Comparison of ENCODE assay signal across 24 cellular contexts in the genomic region with DNA sequence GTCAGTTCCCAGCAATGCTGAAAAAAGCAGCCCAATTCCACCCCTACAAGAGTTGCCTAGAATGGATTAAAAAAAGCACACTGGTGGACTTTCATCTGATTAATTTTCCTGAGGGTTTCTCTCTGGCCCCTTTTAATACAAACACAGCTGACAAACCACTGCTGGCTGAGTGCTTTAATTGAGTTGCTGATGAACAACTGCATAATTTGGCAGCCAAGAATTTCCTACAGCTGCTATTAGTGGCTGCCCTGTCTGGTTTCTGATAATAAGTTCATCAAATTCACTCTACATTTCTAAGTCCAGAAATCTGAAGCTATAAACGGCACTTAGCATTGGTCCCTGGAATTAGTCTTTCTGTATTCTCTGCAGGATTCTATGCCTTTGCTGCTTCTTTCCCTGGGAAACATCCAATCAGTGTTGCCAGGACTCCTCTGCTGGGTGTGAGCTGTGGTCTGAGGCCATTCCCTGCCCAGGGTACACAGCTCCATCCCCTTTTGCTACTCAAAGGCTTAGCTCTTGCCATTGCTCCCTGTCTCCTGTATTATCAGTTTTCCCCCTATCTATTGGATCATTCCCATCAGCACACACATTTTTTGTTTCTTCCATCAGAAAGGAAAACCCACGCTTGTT.
"Had no signal": no experiment of that assay in that cellular context is flagged by ENCODE, and none has a peak within 500 bp of the region (broad histone marks: within the 10 kb centered on the region; RNA-seq: fewer than 3 reads in every experiment).

No MANE protein-coding gene starts in this region.

- H3K36me3 ChIP-seq: esophagus muscularis mucosa, gastroesophageal sphincter, heart left ventricle, left ventricle myocardium inferior, lower lobe of right lung, neural progenitor cell, stomach, thoracic aorta, tibial nerve, upper lobe of left lung had no signal

- DNase-seq: dermis blood vessel endothelial cell; effector memory CD4-positive, alpha-beta T cell; foreskin keratinocyte; islet precursor cell; kidney glomerular epithelial cell; left colon; left ventricle myocardium inferior; lower lobe of right lung; naive B cell; stimulated activated CD4-positive, alpha-beta T cell treated with anti-CD3 and anti-CD28 coated beads, Interleukin-2, amount 100 ng/mL, for 24 hours; stimulated activated CD4-positive, alpha-beta T cell treated with anti-CD3 and anti-CD28 coated beads, Interleukin-4, amount 100 ng/mL, for 24 hours; stimulated activated naive CD4-positive, alpha-beta T cell treated with Interleukin-2 at 50 U/mL for 16 hours; stomach; upper lobe of left lung had no signal

- ATAC-seq: gastroesophageal sphincter; left colon; lower lobe of right lung; sciatic nerve; stimulated activated effector memory CD8-positive, alpha-beta T cell treated with anti-CD3 and anti-CD28 coated beads, Interleukin-12 subunit alpha, Interleukin-12 subunit beta, amount 100 ng/mL, for 72 hours had no signal

- H3K9me3 ChIP-seq: esophagus muscularis mucosa, gastroesophageal sphincter, heart left ventricle, left ventricle myocardium inferior, lower lobe of right lung, stomach, thoracic aorta, tibial nerve, upper lobe of left lung had no signal

- H3K27ac ChIP-seq: coronary artery, esophagus muscularis mucosa, foreskin keratinocyte, gastroesophageal sphincter, left ventricle myocardium inferior, lower lobe of right lung, neural progenitor cell, parathyroid adenoma, stomach, thoracic aorta, tibial nerve, upper lobe of left lung had no signal

- H3K4me3 ChIP-seq: coronary artery, esophagus muscularis mucosa, gastroesophageal sphincter, heart left ventricle, left ventricle myocardium inferior, lower lobe of right lung, neural progenitor cell, stomach, thoracic aorta, tibial nerve, upper lobe of left lung had no signal

- H3K4me1 ChIP-seq: esophagus muscularis mucosa, foreskin keratinocyte, gastroesophageal sphincter, left ventricle myocardium inferior, lower lobe of right lung, parathyroid adenoma, stomach, tibial nerve, upper lobe of left lung had no signal

- H3K27me3 ChIP-seq: tibial nerve, upper lobe of left lung had no signal
